ENCODE assay signal across 16 cellular contexts in the genomic region with DNA sequence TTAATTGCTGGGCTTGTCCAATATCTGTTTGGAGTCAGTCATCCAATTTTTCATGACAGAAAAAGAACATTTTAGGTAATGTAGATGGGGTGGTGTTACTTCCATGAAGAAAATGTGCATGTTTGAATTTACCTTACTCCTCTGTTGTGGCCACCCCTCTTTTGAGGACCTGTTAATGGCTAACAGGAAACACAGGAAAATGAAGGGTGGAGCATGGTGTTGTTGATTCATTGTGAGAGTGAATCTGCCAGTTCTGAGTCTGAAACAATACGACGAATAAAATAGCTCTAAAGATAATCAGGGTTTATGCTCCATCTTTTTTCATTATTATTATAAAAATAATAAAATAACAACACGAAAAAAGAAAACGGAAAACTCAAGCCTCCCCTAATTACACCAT.
DNase-seq lines count a peak whose midpoint lies in the region; ATAC-seq lines count a peak whose summit lies in the region.
"Had no signal": no experiment of that assay in that cellular context is flagged by ENCODE, and none has a peak within 500 bp of the region (broad histone marks: within the 10 kb centered on the region; RNA-seq: fewer than 3 reads in every experiment).

No MANE protein-coding gene starts in this region.

- H3K9me3 Mint-ChIP-seq in central memory CD8-positive, alpha-beta T cell, result no peaks in the 10 kb centered on the region
- H3K9me3 Mint-ChIP-seq in activated CD4-positive, alpha-beta memory T cell treated with anti-CD3 and anti-CD28 coated beads for 36 hours, result no peaks in the 10 kb centered on the region

- DNase-seq in central memory CD8-positive, alpha-beta T cell (ENCODE audit: low spot score in 2 of 2), result no peak
- DNase-seq in activated CD4-positive, alpha-beta memory T cell treated with anti-CD3 and anti-CD28 coated beads for 36 hours, result no peak
- no peak for DNase-seq in HUDEP-2 (lab: John Stamatoyannopoulos, UW; ENCODE audit: unreplicated experiment in 76 of 76)
- DNase-seq: 8988T; ACHN; BE2C; C1 segment of cervical spinal cord; Caco-2; Calu3; CD4-positive, alpha-beta memory T cell; GF-D8 had no signal

- peaks cover 10% of the 10 kb centered on the region for H3K36me3 Mint-ChIP-seq in central memory CD8-positive, alpha-beta T cell (ENCODE audit: insufficient read depth)
- H3K36me3 Mint-ChIP-seq in activated CD4-positive, alpha-beta memory T cell treated with anti-CD3 and anti-CD28 coated beads for 36 hours, result peaks cover 31% of the 10 kb centered on the region

- peaks cover 9% of the 10 kb centered on the region for H3K4me1 Mint-ChIP-seq in central memory CD8-positive, alpha-beta T cell
- H3K4me1 Mint-ChIP-seq in activated CD4-positive, alpha-beta memory T cell treated with anti-CD3 and anti-CD28 coated beads for 36 hours (ENCODE audit: low read depth), result no peaks in the 10 kb centered on the region

- ATAC-seq in GM18907 (IDR thresholded peaks at IDR 0.05; ENCODE audit: unreplicated experiment), result peak; percentile 61
- peak; percentile 55 for ATAC-seq in HG03175 (IDR thresholded peaks at IDR 0.05; ENCODE audit: unreplicated experiment)
- ATAC-seq in central memory CD8-positive, alpha-beta T cell (replicated peaks; ENCODE audit: extremely low read depth, poor library complexity, severe bottlenecking), result no peak
- ATAC-seq in HG03439 (IDR thresholded peaks at IDR 0.05; ENCODE audit: unreplicated experiment), result no peak

- POLR2A ChIA-PET in activated CD4-positive, alpha-beta memory T cell treated with anti-CD3 and anti-CD28 coated beads for 36 hours (lab: Charles Lee), result no interaction called here

- no peak overlapping the region for H3K4me3 Mint-ChIP-seq in central memory CD8-positive, alpha-beta T cell
- H3K4me3 Mint-ChIP-seq in activated CD4-positive, alpha-beta memory T cell treated with anti-CD3 and anti-CD28 coated beads for 36 hours, result no peak overlapping the region
- H3K4me3 Mint-ChIP-seq: CD14-positive monocyte; CD4-positive, alpha-beta memory T cell; CD4-positive, CD25-positive, alpha-beta regulatory T cell had no signal

- CTCF ChIA-PET in activated CD4-positive, alpha-beta memory T cell treated with anti-CD3 and anti-CD28 coated beads for 36 hours (lab: Charles Lee), result no interaction called here

- peak overlapping the region; percentile 39 for H3K27ac Mint-ChIP-seq in central memory CD8-positive, alpha-beta T cell (ENCODE audit: low read depth)
- H3K27ac Mint-ChIP-seq in activated CD4-positive, alpha-beta memory T cell treated with anti-CD3 and anti-CD28 coated beads for 36 hours, result no peak overlapping the region

- H3K27me3 Mint-ChIP-seq in central memory CD8-positive, alpha-beta T cell, result no peaks in the 10 kb centered on the region
- H3K27me3 Mint-ChIP-seq in activated CD4-positive, alpha-beta memory T cell treated with anti-CD3 and anti-CD28 coated beads for 36 hours, result no peaks in the 10 kb centered on the region
- H3K27me3 Mint-ChIP-seq: CD4-positive, alpha-beta memory T cell; CD4-positive, CD25-positive, alpha-beta regulatory T cell had no signal

- intact Hi-C loops in activated CD4-positive, alpha-beta memory T cell treated with anti-CD3 and anti-CD28 coated beads for 36 hours (cut with micrococcal nuclease), result no loop called here

Comparison
In these comparisons a context has a peak if more than half of its experiments do, and no peak if none do; other contexts are left out.
1. ATAC-seq: peak in GM18907 (single experiment) and HG03175 (single experiment); none in central memory CD8-positive, alpha-beta T cell (single experiment) and HG03439 (single experiment).